8 cellular contexts compared by ENCODE assay signal in genomic region chr13:72689181-72689696, GRCh38.
"Had no signal": no experiment of that assay in that cellular context is flagged by ENCODE, and none has a peak within 500 bp of the region (broad histone marks: within the 10 kb centered on the region; RNA-seq: fewer than 3 reads in every experiment).

No MANE protein-coding gene starts in this region.

- H3K4me1 Mint-ChIP-seq: IgD-negative memory B cell had no signal

- FAIRE-seq: HepG2, HTR-8/SVneo, K562 had no signal

- H3K36me3 Mint-ChIP-seq: IgD-negative memory B cell had no signal

- H3K4me3 ChIP-seq: K562 had no signal

- ATAC-seq: HepG2, K562 had no signal

- DNase-seq: IMR-90, KBM-7, KG1 had no signal

- H3K27ac Mint-ChIP-seq: IgD-negative memory B cell had no signal

- H3K4me3 Mint-ChIP-seq: IgD-negative memory B cell had no signal

- H3K27ac ChIP-seq: HL-60 had no signal
